ENCODE assay signal across 20 cellular contexts in the genomic region with DNA sequence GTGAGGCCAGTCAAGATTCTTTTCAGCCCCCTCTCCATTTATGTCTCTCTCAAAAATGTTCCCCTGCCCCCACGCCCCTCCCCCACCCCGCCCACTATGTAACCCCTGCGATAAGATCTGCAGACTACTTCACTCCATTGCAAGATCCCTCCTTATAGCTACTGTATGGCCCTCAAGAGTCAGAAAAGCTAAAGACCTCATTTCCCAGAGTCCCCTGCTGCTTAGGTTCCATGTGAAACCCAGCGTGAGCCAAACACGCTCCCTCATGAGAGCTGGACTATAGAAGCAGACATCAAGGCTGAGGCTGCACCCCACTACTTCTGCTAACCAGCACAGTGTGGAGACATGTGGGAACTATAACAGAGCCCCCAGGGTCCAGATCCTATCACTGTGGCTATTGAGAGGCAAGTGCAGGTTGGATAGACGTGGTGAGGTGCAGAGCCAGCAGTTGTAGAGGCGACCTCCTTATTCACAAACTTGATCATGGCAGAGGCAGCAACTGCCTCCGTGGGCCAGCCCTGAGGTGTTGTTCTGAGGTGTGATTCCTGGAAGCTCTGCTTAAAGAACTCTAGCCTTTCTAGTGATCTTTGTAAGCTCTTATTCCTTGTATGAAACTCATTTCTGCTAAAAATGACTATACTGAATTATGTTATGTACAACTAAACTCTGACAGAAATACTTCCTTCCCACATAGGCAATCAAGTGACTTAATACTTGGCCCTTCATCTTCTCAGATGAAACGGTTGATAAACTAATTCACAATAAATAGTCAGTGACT.
DNase-seq lines count a peak whose midpoint lies in the region; ATAC-seq lines count a peak whose summit lies in the region.
"Had no signal": no experiment of that assay in that cellular context is flagged by ENCODE, and none has a peak within 500 bp of the region (broad histone marks: within the 10 kb centered on the region; RNA-seq: fewer than 3 reads in every experiment).

No MANE protein-coding gene starts in this region.

- H3K14ac ChIP-seq in neuronal stem cell (ENCODE audit: low read length): no peak overlapping the region

- no peaks in the 10 kb centered on the region for H3K9me3 ChIP-seq in CD4-positive, CD25-positive, alpha-beta regulatory T cell (ENCODE audit: control insufficient read depth in 2 of 2, low read length in 2 of 2)
- no peaks in the 10 kb centered on the region for H3K9me3 ChIP-seq in GM23248 (ENCODE audit: low read depth)
- no peaks in the 10 kb centered on the region for H3K9me3 ChIP-seq in neuronal stem cell (replicated peaks in 1 of 2; ENCODE audit: control insufficient read depth in 2 of 2, insufficient read depth in 1 of 2, low read depth in 1 of 2, low read length in 2 of 2)
- H3K9me3 ChIP-seq: Caco-2, left lung, mucosa of descending colon, suprapubic skin had no signal

- H3K79me1 ChIP-seq in neuronal stem cell (ENCODE audit: low read depth, low read length): no peaks in the 10 kb centered on the region

- no peak overlapping the region for H2BK5ac ChIP-seq in neuronal stem cell (ENCODE audit: low read length)

- H3K9me3 Mint-ChIP-seq in CD4-positive, CD25-positive, alpha-beta regulatory T cell: no peaks in the 10 kb centered on the region
- H3K9me3 Mint-ChIP-seq: central memory CD8-positive, alpha-beta T cell had no signal

- no peaks in the 10 kb centered on the region for H3K27me3 Mint-ChIP-seq in CD4-positive, CD25-positive, alpha-beta regulatory T cell

- peak overlapping the region; percentile 9 for H2BK12ac ChIP-seq in neuronal stem cell (ENCODE audit: low read length)

- no peak overlapping the region for H2AK5ac ChIP-seq in neuronal stem cell (ENCODE audit: low read depth, low read length)

- H3K9me2 ChIP-seq in GM23248 (ENCODE audit: insufficient read depth): no peaks in the 10 kb centered on the region

- H2BK15ac ChIP-seq in neuronal stem cell (ENCODE audit: low read length): no peak overlapping the region

- H3K18ac ChIP-seq in neuronal stem cell (ENCODE audit: low read length): no peak overlapping the region

- H3K4me3 Mint-ChIP-seq in CD4-positive, CD25-positive, alpha-beta regulatory T cell: no peak overlapping the region
- H3K4me3 Mint-ChIP-seq: central memory CD8-positive, alpha-beta T cell had no signal

- H3K27ac Mint-ChIP-seq in CD4-positive, CD25-positive, alpha-beta regulatory T cell: peak overlapping the region in 2 of 3 donors; percentile 13 to 34

- no peak overlapping the region for H4K8ac ChIP-seq in neuronal stem cell (ENCODE audit: low read depth, low read length)

- H3K36me3 Mint-ChIP-seq in CD4-positive, CD25-positive, alpha-beta regulatory T cell: no peaks in the 10 kb centered on the region

- no peak overlapping the region for H4K91ac ChIP-seq in neuronal stem cell (ENCODE audit: low read depth, low read length, poor library complexity)

- no peak overlapping the region for H2BK120ac ChIP-seq in neuronal stem cell (ENCODE audit: low read depth, low read length)

- no peak overlapping the region for H3K9ac ChIP-seq in GM23248
- no peak overlapping the region for H3K9ac ChIP-seq in neuronal stem cell (ENCODE audit: low read depth, low read length, poor library complexity)

- H3K4me3 ChIP-seq in CD4-positive, CD25-positive, alpha-beta regulatory T cell (ENCODE audit: low read depth, low read length): no peak overlapping the region
- no peak overlapping the region for H3K4me3 ChIP-seq in GM23248
- no peak overlapping the region for H3K4me3 ChIP-seq in neuronal stem cell (ENCODE audit: low read length in 2 of 2)
- H3K4me3 ChIP-seq: left lung, mucosa of descending colon, suprapubic skin had no signal

- H3K79me2 ChIP-seq in GM23248 (ENCODE audit: insufficient read depth): no peaks in the 10 kb centered on the region

- H4K20me1 ChIP-seq in GM23248 (ENCODE audit: insufficient read depth): no peaks in the 10 kb centered on the region

- H3K4me2 ChIP-seq in GM23248 (ENCODE audit: unreplicated experiment): no peak overlapping the region
- H3K4me2 ChIP-seq in neuronal stem cell (ENCODE audit: insufficient read depth, low read length, poor library complexity, severe bottlenecking): no peak overlapping the region

- H3K23ac ChIP-seq in neuronal stem cell (ENCODE audit: low read depth, low read length, poor library complexity): no peak overlapping the region

- DNase-seq in CD4-positive, CD25-positive, alpha-beta regulatory T cell: peak in 1 of 3 donors; percentile 90
- DNase-seq in GM23248 (peak; percentile 30), neuronal stem cell (ENCODE audit: low spot score) (no peak), middle frontal gyrus (ENCODE audit: extremely low spot score, low spot score) (no peak)
- DNase-seq in activated T-cell treated with anti-CD3 and anti-CD28 coated beads, Interleukin-2, amount 50 U/mL, for 48 hours: peak; percentile 45 to 58
- DNase-seq: Caco-2; effector CD4-positive, alpha-beta T cell; EL; glutamatergic neuron; left lung; mucosa of descending colon; NCI-H187 treated with DMSO at 0.1 percent for 48 hours; NCI-H446 treated with DMSO at 0.1 percent for 48 hours; RPMI8226 had no signal

- peak; percentile 63 to 67 for ATAC-seq in CD4-positive, CD25-positive, alpha-beta regulatory T cell (ENCODE audit: low read depth in 2 of 2)
- ATAC-seq in GM18907 (IDR thresholded peaks at IDR 0.05; ENCODE audit: unreplicated experiment) (no peak), HG02981 (IDR thresholded peaks at IDR 0.05; ENCODE audit: unreplicated experiment) (no peak), HG03196 (IDR thresholded peaks at IDR 0.05; ENCODE audit: unreplicated experiment) (no peak)
- ATAC-seq: HCT116, left lung, mucosa of descending colon had no signal

- H3K4ac ChIP-seq in neuronal stem cell (ENCODE audit: low read length): no peak overlapping the region

- H2AFZ ChIP-seq in GM23248 (no peak overlapping the region), neuronal stem cell (ENCODE audit: low read length) (no peak overlapping the region)

- H3K27me3 ChIP-seq in CD4-positive, CD25-positive, alpha-beta regulatory T cell (ENCODE audit: control insufficient read depth, insufficient read depth, low read length): no peaks in the 10 kb centered on the region
- H3K27me3 ChIP-seq in GM23248 (replicated peaks; ENCODE audit: insufficient read depth): no peaks in the 10 kb centered on the region
- no peaks in the 10 kb centered on the region for H3K27me3 ChIP-seq in neuronal stem cell (ENCODE audit: control insufficient read depth in 3 of 3, insufficient read depth in 3 of 3, low read depth in 1 of 3, low read length in 3 of 3)
- H3K27me3 ChIP-seq: left lung, suprapubic skin had no signal

- H3K27ac ChIP-seq in CD4-positive, CD25-positive, alpha-beta regulatory T cell (ENCODE audit: insufficient read depth, low read length, poor library complexity, severe bottlenecking): peak overlapping the region; percentile 25
- H3K27ac ChIP-seq in GM23248 (no peak overlapping the region), neuronal stem cell (replicated peaks; ENCODE audit: low read length) (no peak overlapping the region)
- H3K27ac ChIP-seq: left lung, suprapubic skin had no signal

- H3K36me3 ChIP-seq in CD4-positive, CD25-positive, alpha-beta regulatory T cell (ENCODE audit: control insufficient read depth, insufficient read depth, low read length): no peaks in the 10 kb centered on the region
- H3K36me3 ChIP-seq in GM23248 (ENCODE audit: low read depth) (no peaks in the 10 kb centered on the region), neuronal stem cell (replicated peaks in 1 of 2; ENCODE audit: control insufficient read depth in 2 of 2, insufficient read depth in 2 of 2, low read length in 2 of 2) (no peaks in the 10 kb centered on the region)
- H3K36me3 ChIP-seq: left lung, suprapubic skin had no signal

- peaks cover 16% of the 10 kb centered on the region for H3K4me1 ChIP-seq in CD4-positive, CD25-positive, alpha-beta regulatory T cell (ENCODE audit: control insufficient read depth, insufficient read depth, low read length, poor library complexity, severe bottlenecking)
- H3K4me1 ChIP-seq in GM23248 (ENCODE audit: insufficient read depth) (peaks cover 42% of the 10 kb centered on the region), neuronal stem cell (ENCODE audit: control insufficient read depth in 2 of 2, insufficient read depth in 1 of 2, low read depth in 1 of 2, low read length in 2 of 2) (no peaks in the 10 kb centered on the region)
- H3K4me1 ChIP-seq: Caco-2 had no signal

- in situ Hi-C loops in GM23248 (cut with MboI): no loop called here

- H3F3A ChIP-seq in GM23248 (ENCODE audit: insufficient read depth): peaks cover 29% of the 10 kb centered on the region

- H3K4me1 Mint-ChIP-seq in CD4-positive, CD25-positive, alpha-beta regulatory T cell: peaks cover 12 to 44% (median 32%) of the 10 kb centered on the region in 4 donors
- H3K4me1 Mint-ChIP-seq: central memory CD8-positive, alpha-beta T cell had no signal

- 81 to 82% methylated on average over 8 to 9 of the region's 9 CpGs for WGBS in GM23248 (ENCODE audit: low coverage in 1 of 2, low lambda C conversion rate in 2 of 2, missing lambda C conversion rate in 2 of 2), 2 experiments
- WGBS in neuronal stem cell (ENCODE audit: extremely low coverage in 2 of 2, insufficient read length in 2 of 2, insufficient replicate concordance in 1 of 2), 2 donors: no CpG with 5 or more reads among the region's 9 CpGs

Comparison
In these comparisons a context has a peak if more than half of its experiments do, and no peak if none do; other contexts are left out.
1. ATAC-seq: peak in CD4-positive, CD25-positive, alpha-beta regulatory T cell (2 of 2); none in GM18907 (single experiment), HG02981 (single experiment) and HG03196 (single experiment).
2. DNase-seq: peak in GM23248 (single experiment) and activated T-cell treated with anti-CD3 and anti-CD28 coated beads, Interleukin-2, amount 50 U/mL, for 48 hours (2 of 2); none in neuronal stem cell (single experiment) and middle frontal gyrus (single experiment).